ENCODE assay signal across 9 cellular contexts in the genomic region with DNA sequence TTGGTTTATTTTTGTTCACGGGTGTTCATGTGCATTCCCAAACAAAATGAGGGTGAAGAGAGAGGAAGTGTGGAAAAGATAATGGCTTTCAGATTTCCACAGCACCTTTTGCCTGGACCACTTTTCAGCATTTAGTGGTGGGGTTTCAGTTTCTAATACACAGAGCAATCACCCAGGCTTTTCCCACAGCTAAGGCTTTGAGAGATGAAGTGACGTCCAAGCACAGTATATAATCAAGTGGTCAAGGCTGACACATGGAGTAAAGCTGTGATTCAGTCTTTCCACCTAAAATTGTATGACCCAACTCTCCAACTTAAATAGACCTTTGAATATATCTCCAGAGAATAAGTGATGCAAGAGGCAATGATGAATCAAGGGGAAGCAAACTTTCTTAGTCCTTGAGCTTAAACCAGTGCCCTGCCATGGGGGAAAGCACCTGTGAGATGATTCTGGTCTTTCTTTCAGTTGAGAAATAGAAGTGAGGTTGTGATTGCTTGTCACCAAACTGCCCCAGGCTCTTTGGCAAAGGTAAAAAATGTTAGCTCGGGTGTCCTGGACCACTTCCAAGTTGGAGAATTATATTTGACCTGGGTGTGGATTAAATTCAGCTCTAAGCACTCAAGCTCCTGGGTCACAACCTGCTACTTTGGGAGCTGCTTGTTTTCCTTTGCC. TPM values are rescaled to one million over a fixed set of nuclear protein-coding genes. Genes with fewer than 3 reads are reported as not detected.
DNase-seq lines count a peak whose midpoint lies in the region; ATAC-seq, FAIRE-seq and TF ChIP-seq lines count a peak whose summit lies in the region.
"Had no signal": no experiment of that assay in that cellular context is flagged by ENCODE, and none has a peak within 500 bp of the region (broad histone marks: within the 10 kb centered on the region; RNA-seq: fewer than 3 reads in every experiment).

No MANE protein-coding gene starts in this region.

- H3K9me3 ChIP-seq in K562 (replicated peaks; ENCODE audit: control insufficient read depth, insufficient read depth, low read depth, low read length): no peaks in the 10 kb centered on the region

- intact Hi-C loops in K562 (cut with micrococcal nuclease): no loop called here

- ATAC-seq in K562 (no peak), GM21786 (IDR thresholded peaks at IDR 0.05; ENCODE audit: unreplicated experiment) (no peak), HG03175 (IDR thresholded peaks at IDR 0.05; ENCODE audit: unreplicated experiment) (no peak)

- H3K9me1 ChIP-seq in K562 (ENCODE audit: control insufficient read depth, insufficient read depth, low read length): no peaks in the 10 kb centered on the region

- no peaks in the 10 kb centered on the region; the same call in 2 of the 3 replicates for H3K36me3 ChIP-seq in K562 (ENCODE audit: control insufficient read depth, insufficient read depth, low read length)
- no peaks in the 10 kb centered on the region for H3K36me3 ChIP-seq in rectal smooth muscle tissue (ENCODE audit: control insufficient read depth, insufficient read depth, low read length)

- no peak for TF ChIP-seq POLR2A in K562 (conservative IDR thresholded peaks at IDR 0.05)

- H3K4me2 ChIP-seq in K562 (ENCODE audit: insufficient read depth, low read length): no peak overlapping the region

- 21% methylated on average over 3 of the region's 3 CpGs for WGBS in K562 (ENCODE audit: insufficient coverage, low coverage, missing lambda C conversion rate)

- H3K4me3 ChIP-seq in K562: no peak overlapping the region
- H3K4me3 ChIP-seq in rectal smooth muscle tissue (ENCODE audit: low read length): no peak overlapping the region

- FAIRE-seq in K562 (lab: Jason Lieb, UNC): no peak

- POLR2A ChIA-PET in K562 (lab: Yijun Ruan, JAX): interaction anchor here (0.7 to 1.4 kb wide), 6 partner anchors 11 to 361 kb away, joined by 3 to 5 read pairs (median 3); no protein-coding TSS in a partner anchor

- TF ChIP-seq EP300 in K562 (IDR thresholded peaks at IDR 0.05; ENCODE audit: low read length): no peak

- no TSS peak for BruUV-seq in K562 (replicated peaks; lab: Mats Ljungman, UMichigan)

- TF ChIP-seq CTCF in GM10266 (IDR thresholded peaks at IDR 0.05; ENCODE audit: control insufficient read depth, insufficient read depth, low read depth, missing control alignments) (no peak), K562 (IDR thresholded peaks at IDR 0.05 in 2 of 3, conservative IDR thresholded peaks at IDR 0.05 in 1 of 3; ENCODE audit: insufficient read depth in 2 of 3, low read depth in 1 of 3, low read length in 3 of 3) (no peak)

- CTCF ChIA-PET in K562 (lab: Yijun Ruan, JAX; ENCODE audit: low intra/inter-chr PET ratio): no interaction called here

- H4K20me1 ChIP-seq in K562 (replicated peaks; ENCODE audit: control insufficient read depth, insufficient read depth, low read length): no peaks in the 10 kb centered on the region

- H3K9ac ChIP-seq in K562 (ENCODE audit: insufficient read depth in 1 of 2, low read depth in 2 of 2, low read length in 2 of 2) (no peak overlapping the region), rectal smooth muscle tissue (ENCODE audit: low read length) (no peak overlapping the region)

- peaks cover 15% of the 10 kb centered on the region; the same call in 2 of the 3 replicates for H3K79me2 ChIP-seq in K562 (ENCODE audit: control insufficient read depth, insufficient read depth, low read length)

- peak overlapping the region; percentile 10; the same call in 1 of the 2 replicates for H2AFZ ChIP-seq in K562 (ENCODE audit: low read depth, low read length)

- H3K27me3 ChIP-seq in K562 (ENCODE audit: control insufficient read depth in 2 of 2, insufficient read depth in 2 of 2, low read length in 2 of 2) (no peaks in the 10 kb centered on the region), rectal smooth muscle tissue (ENCODE audit: control insufficient read depth, insufficient read depth, low read length) (no peaks in the 10 kb centered on the region)

- TF ChIP-seq RAD21 in K562 (CRISPR knock-in tag; conservative IDR thresholded peaks at IDR 0.05 in 1 of 2, IDR thresholded peaks at IDR 0.05 in 1 of 2): no peak

- H3K4me1 ChIP-seq in K562 (replicated peaks in 1 of 2; ENCODE audit: control insufficient read depth in 2 of 2, insufficient read depth in 2 of 2, low read length in 2 of 2) (peaks cover 13 to 15% of the 10 kb centered on the region in 2 experiments; a peak in 4 of 5 replicates), rectal smooth muscle tissue (ENCODE audit: control insufficient read depth, insufficient read depth, low read length) (peaks cover 8% of the 10 kb centered on the region)

- in situ Hi-C loops in K562 (cut with MboI): no loop called here

- peak; percentile 40 for DNase-seq in GM10266 (ENCODE audit: extremely low spot score)
- DNase-seq in NCI-H128 (lab: John Stamatoyannopoulos, UW; ENCODE audit: unreplicated experiment): peak; percentile 23
- no peak for DNase-seq in K562 (ENCODE audit: extremely low read depth in 1 of 4, low spot score in 3 of 4)
- no peak for DNase-seq in NCI-H510A (lab: John Stamatoyannopoulos, UW)
- DNase-seq in GF-D8 (lab: John Stamatoyannopoulos, UW): no peak

- H3K27ac ChIP-seq in K562 (ENCODE audit: extremely low read depth, low read depth, low read length) (no peak overlapping the region), rectal smooth muscle tissue (ENCODE audit: low read depth, low read length) (peak overlapping the region; percentile 41)

TF ChIP-seq in K562, 482 proteins besides CTCF, POLR2A, EP300 and RAD21 (continues in another document):
- TF ChIP-seq CEBPG (CRISPR knock-in tag; IDR thresholded peaks at IDR 0.05) (peak; percentile 40; the same call in 1 of the 2 replicates), CEBPG (tag; conservative IDR thresholded peaks at IDR 0.05 in 1 of 2, IDR thresholded peaks at IDR 0.05 in 1 of 2) (peak; percentile 59 to 88), TGIF2 (CRISPR knock-in tag; IDR thresholded peaks at IDR 0.05) (no peak), ZNF75A (CRISPR knock-in tag; IDR thresholded peaks at IDR 0.05) (peak; percentile 79; the same call in 1 of the 2 replicates), ZNF24 (IDR thresholded peaks at IDR 0.05) (peak; percentile 69)

RNA-seq across cellular contexts. Expression of a gene that starts 2.4 kb away (rescaled TPM):
- total RNA-seq in K562 (2011; cell fraction: chromatin; rRNA removed; ENCODE audit: low replicate concordance): 4.0 and 7.6 TPM in 2 replicates
- total RNA-seq in K562 (2011; cell fraction: nucleolus; rRNA removed): 2.3 and 3.6 TPM in 2 replicates
- 6.5 and 7.6 TPM in 2 replicates for total RNA-seq in K562 (2011; cell fraction: nucleoplasm; rRNA removed)
- 3.3 and 4.3 TPM in 2 replicates for total RNA-seq in K562 (2014; rRNA removed)
- total RNA-seq in K562 (2014; rRNA removed; fragmentation: Illumina TruSeq; extraction: Trizol): 5.7 and 6.0 TPM in 2 replicates
- 6.7 and 7.7 TPM in 2 replicates for total RNA-seq in K562 (2015; rRNA removed; fragmentation: Illumina TruSeq; extraction: Trizol)
- 6.1 and 6.2 TPM in 2 replicates for total RNA-seq in K562 (2021)
- polyA plus RNA-seq in K562 (2011; rRNA removed): 5.4 and 5.5 TPM in 2 replicates
- polyA plus RNA-seq in K562 (2011; cell fraction: cytosol; rRNA removed): 1.8 and 3.9 TPM in 2 replicates
- 2.7 and 4.7 TPM in 2 replicates for polyA plus RNA-seq in K562 (2011; cell fraction: nucleus; rRNA removed)
- polyA plus RNA-seq in K562 (2012): 2.0 and 3.8 TPM in 2 replicates
- 4.0 and 4.6 TPM in 2 replicates for polyA plus RNA-seq in K562 (2014; fragmentation: Illumina TruSeq; extraction: Trizol)
- polyA plus RNA-seq in K562 (2014; fragmentation: Nextera tagmentation; extraction: Ambion mirVana): 1 to 10 TPM; 1.4 to 2.2 TPM
- polyA plus RNA-seq in K562 (2014; rRNA removed): 2.7 and 3.1 TPM in 2 replicates
- polyA minus RNA-seq in K562 (2011; rRNA and poly(A)+ RNA removed): 8.1 and 13.0 TPM in 2 replicates
- 3.2 and 3.5 TPM in 2 replicates for polyA minus RNA-seq in K562 (2011; cell fraction: cytosol; rRNA and poly(A)+ RNA removed)
- polyA minus RNA-seq in K562 (2011; cell fraction: nucleus; rRNA and poly(A)+ RNA removed): 1.6 and 4.8 TPM in 2 replicates

RNA-seq across cellular contexts. Expression of a gene that starts 40.1 kb away (rescaled TPM):
- total RNA-seq in K562 (2011; cell fraction: chromatin; rRNA removed; ENCODE audit: low replicate concordance): not detected in 2 replicates
- total RNA-seq in K562 (2011; cell fraction: nucleolus; rRNA removed): 0.53 TPM in 1 of 2 replicates, not detected in the other
- not detected in 2 replicates for total RNA-seq in K562 (2011; cell fraction: nucleoplasm; rRNA removed)
- total RNA-seq in K562 (2014; rRNA removed): not detected in 2 replicates
- not detected in 2 replicates for total RNA-seq in K562 (2014; rRNA removed; fragmentation: Illumina TruSeq; extraction: Trizol)
- not detected in 2 replicates for total RNA-seq in K562 (2015; rRNA removed; fragmentation: Illumina TruSeq; extraction: Trizol)
- total RNA-seq in K562 (2021): 0.38 and 0.58 TPM in 2 replicates
- not detected in 2 replicates for polyA plus RNA-seq in K562 (2011; rRNA removed)
- not detected in 2 replicates for polyA plus RNA-seq in K562 (2011; cell fraction: cytosol; rRNA removed)
- 0.20 TPM in 1 of 2 replicates, not detected in the other for polyA plus RNA-seq in K562 (2011; cell fraction: nucleus; rRNA removed)
- 0.07 and 0.22 TPM in 2 replicates for polyA plus RNA-seq in K562 (2012)
- not detected in 2 replicates for polyA plus RNA-seq in K562 (2014; fragmentation: Illumina TruSeq; extraction: Trizol)
- not detected for polyA plus RNA-seq in K562 (2014; fragmentation: Nextera tagmentation; extraction: Ambion mirVana)
- polyA plus RNA-seq in K562 (2014; rRNA removed): not detected in 2 replicates
- not detected in 2 replicates for polyA minus RNA-seq in K562 (2011; rRNA and poly(A)+ RNA removed)
- not detected in 2 replicates for polyA minus RNA-seq in K562 (2011; cell fraction: cytosol; rRNA and poly(A)+ RNA removed)
- polyA minus RNA-seq in K562 (2011; cell fraction: nucleus; rRNA and poly(A)+ RNA removed): not detected in 2 replicates
- total RNA-seq: mononuclear cell had no signal

RNA-seq across cellular contexts. Expression of a gene that starts 41.5 kb away (rescaled TPM):
- not detected in 2 replicates for total RNA-seq in K562 (2011; cell fraction: chromatin; rRNA removed; ENCODE audit: low replicate concordance)
- total RNA-seq in K562 (2011; cell fraction: nucleolus; rRNA removed): not detected in 2 replicates
- total RNA-seq in K562 (2011; cell fraction: nucleoplasm; rRNA removed): not detected in 2 replicates
- not detected in 2 replicates for total RNA-seq in K562 (2014; rRNA removed)
- not detected in 2 replicates for total RNA-seq in K562 (2014; rRNA removed; fragmentation: Illumina TruSeq; extraction: Trizol)
- not detected in 2 replicates for total RNA-seq in K562 (2015; rRNA removed; fragmentation: Illumina TruSeq; extraction: Trizol)
- total RNA-seq in K562 (2021): not detected in 2 replicates
- polyA plus RNA-seq in K562 (2011; rRNA removed): not detected in 2 replicates
- polyA plus RNA-seq in K562 (2011; cell fraction: cytosol; rRNA removed): not detected in 2 replicates
- not detected in 2 replicates for polyA plus RNA-seq in K562 (2011; cell fraction: nucleus; rRNA removed)
- polyA plus RNA-seq in K562 (2012): not detected in 2 replicates
- polyA plus RNA-seq in K562 (2014; fragmentation: Illumina TruSeq; extraction: Trizol): not detected in 2 replicates
- polyA plus RNA-seq in K562 (2014; fragmentation: Nextera tagmentation; extraction: Ambion mirVana): not detected
- not detected in 2 replicates for polyA plus RNA-seq in K562 (2014; rRNA removed)
- not detected in 2 replicates for polyA minus RNA-seq in K562 (2011; rRNA and poly(A)+ RNA removed)
- polyA minus RNA-seq in K562 (2011; cell fraction: cytosol; rRNA and poly(A)+ RNA removed): not detected in 2 replicates
- not detected in 2 replicates for polyA minus RNA-seq in K562 (2011; cell fraction: nucleus; rRNA and poly(A)+ RNA removed)
- total RNA-seq: mononuclear cell had no signal

Comparison
In these comparisons a context has a peak if more than half of its experiments do, and no peak if none do; other contexts are left out.
1. DNase-seq: peak in GM10266 (single experiment) and NCI-H128 (single experiment); none in K562 (0 of 4), NCI-H510A (single experiment) and GF-D8 (single experiment).